33 cellular contexts compared by ENCODE assay signal in genomic region chr1:186859995-186860394, GRCh38. TPM values are rescaled to one million over a fixed set of nuclear protein-coding genes. Genes with fewer than 3 reads are reported as not detected.
"Had no signal": no experiment of that assay in that cellular context is flagged by ENCODE, and none has a peak within 500 bp of the region (broad histone marks: within the 10 kb centered on the region; RNA-seq: fewer than 3 reads in every experiment).

No MANE protein-coding gene starts in this region.

- FAIRE-seq: astrocyte had no signal

- H3K36me3 ChIP-seq: adrenal gland, brain microvascular endothelial cell, breast epithelium, WERI-Rb-1 had no signal

- H3K4me3 ChIP-seq: adrenal gland, body of pancreas, breast epithelium had no signal

- H3K4me1 ChIP-seq: adrenal gland, breast epithelium had no signal

- ATAC-seq: activated CD8-positive, alpha-beta T cell treated with anti-CD3 and anti-CD28 coated beads for 36 hours; activated naive CD4-positive, alpha-beta T cell treated with anti-CD3 and anti-CD28 coated beads, Interleukin-2, amount 50 U/mL, for 72 hours; activated T-cell treated with anti-CD3 and anti-CD28 coated beads, Interleukin-2, amount 50 U/mL, for 4 hours; activated T-cell treated with anti-CD3 and anti-CD28 coated beads, Interleukin-2, amount 50 U/mL, for 72 hours; activated T-helper 17 cell treated with anti-CD3 and anti-CD28 coated beads, Interleukin-2, amount 50 U/mL, for 72 hours; body of pancreas had no signal

- DNase-seq: activated B cell treated with CpG ODN at 0.5 μM for 24 hours; activated CD4-positive, alpha-beta memory T cell treated with anti-CD3 and anti-CD28 coated beads for 36 hours; activated CD4-positive, alpha-beta T cell treated with anti-CD3 and anti-CD28 coated beads for 4 hours; activated CD4-positive, alpha-beta T cell treated with anti-CD3 and anti-CD28 coated beads, Interleukin-2, amount 10 ng/mL, durations not matched to agents 24 days and 14 days; activated CD4-positive, alpha-beta T cell treated with anti-CD3 and anti-CD28 coated beads, Interleukin-2, amount 50 U/mL, for 1 hour; activated CD4-positive, alpha-beta T cell treated with anti-CD3 and anti-CD28 coated beads, Interleukin-2, amount 50 U/mL, for 4 hours; activated CD4-positive, CD25-positive, alpha-beta regulatory T cell treated with anti-CD3 and anti-CD28 coated beads, Interleukin-2, amount 50 U/mL, for 72 hours; activated CD8-positive, alpha-beta memory T cell treated with anti-CD3 and anti-CD28 coated beads, Interleukin-2, amount 50 U/mL, for 4 hours; activated CD8-positive, alpha-beta T cell treated with anti-CD3 and anti-CD28 coated beads for 36 hours; activated effector memory CD4-positive, alpha-beta T cell treated with anti-CD3 and anti-CD28 coated beads, Interleukin-2, amount 50 U/mL, for 16 hours; activated gamma-delta T cell treated with Interleukin-2 at 50 U/mL for 16 hours; activated naive CD4-positive, alpha-beta T cell; activated naive CD4-positive, alpha-beta T cell treated with anti-CD3 and anti-CD28 coated beads for 36 hours; activated naive CD4-positive, alpha-beta T cell treated with anti-CD3 and anti-CD28 coated beads, Interleukin-2, amount 50 U/mL, for 16 hours; activated naive CD8-positive, alpha-beta T cell treated with anti-CD3 and anti-CD28 coated beads for 36 hours; activated T-cell treated with anti-CD3 and anti-CD28 coated beads for 4 hours; activated T-cell treated with anti-CD3 and anti-CD28 coated beads, Interleukin-2, amount 50 U/mL, for 1 hour; activated T-cell treated with anti-CD3 and anti-CD28 coated beads, Interleukin-2, amount 50 U/mL, for 4 hours; activated T-cell treated with anti-CD3 and anti-CD28 coated beads, Interleukin-2, amount 50 U/mL, for 72 hours; adrenal gland; amniotic stem cell; aorta; body of pancreas; brain microvascular endothelial cell; central memory CD4-positive, alpha-beta T cell; T-helper 1 cell; T-helper 2 cell; T-helper 9 cell; WERI-Rb-1 had no signal

- H3K27me3 ChIP-seq: adrenal gland, body of pancreas, brain microvascular endothelial cell, breast epithelium had no signal

- H3K9me3 ChIP-seq: adrenal gland, body of pancreas, breast epithelium had no signal

- H3K27ac ChIP-seq: adrenal gland, body of pancreas, brain microvascular endothelial cell, WERI-Rb-1 had no signal

RNA-seq across cellular contexts. Expression of gene PLA2G4A, which starts 31.2 kb away (rescaled TPM):
- total RNA-seq: activated B cell treated with CpG ODN at 0.5 μM for 24 hours had no signal
